9 cellular contexts compared by ENCODE assay signal in the genomic region with DNA sequence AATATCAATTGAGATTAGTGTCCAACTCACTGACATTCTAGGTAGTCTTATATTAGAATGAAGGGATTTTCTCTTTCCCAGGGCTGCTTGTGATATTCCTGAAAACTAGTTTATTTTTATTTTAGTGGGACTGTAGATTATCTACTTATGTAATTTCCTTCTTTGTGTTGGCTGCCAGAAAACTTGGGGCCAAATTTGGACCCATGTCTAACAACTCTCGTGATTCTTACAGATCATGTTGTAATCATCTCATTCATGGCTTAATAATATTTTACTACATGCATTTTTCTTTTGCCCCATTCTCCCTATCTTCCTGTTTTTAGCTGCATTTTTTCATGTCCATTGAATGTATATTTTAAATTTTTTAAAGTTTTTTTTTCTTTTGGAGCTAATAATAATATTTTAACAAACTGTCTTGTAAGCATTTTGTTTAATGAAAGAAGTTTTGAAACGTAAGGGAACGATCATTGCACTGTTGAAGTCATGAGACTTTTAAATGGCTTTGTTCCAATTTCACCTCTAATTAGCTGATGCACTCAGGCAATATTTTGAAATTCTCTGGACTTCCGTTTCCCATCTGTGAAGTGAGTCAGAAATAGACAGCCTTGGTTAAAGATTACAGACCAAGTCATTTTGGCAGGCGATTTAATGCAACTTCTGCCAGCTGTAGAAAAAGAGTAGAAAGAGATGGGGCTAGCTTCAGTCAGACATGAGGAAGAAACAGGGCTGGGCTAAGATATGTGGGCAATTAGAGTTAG. TPM values are rescaled to one million over a fixed set of nuclear protein-coding genes. Genes with fewer than 3 reads are reported as not detected.
DNase-seq lines count a peak whose midpoint lies in the region; ATAC-seq and TF ChIP-seq lines count a peak whose summit lies in the region.
"Had no signal": no experiment of that assay in that cellular context is flagged by ENCODE, and none has a peak within 500 bp of the region (broad histone marks: within the 10 kb centered on the region; RNA-seq: fewer than 3 reads in every experiment).

No MANE protein-coding gene starts in this region.

- no peak overlapping the region for H3K4me3 ChIP-seq in left lung

- DNase-seq in RPMI8226: peak; percentile 35
- no peak for DNase-seq in left lung
- DNase-seq in erythroblast (lab: John Stamatoyannopoulos, UW): no peak
- no peak for DNase-seq in GM10248 (ENCODE audit: extremely low spot score)
- no peak for DNase-seq in NCI-H524 (lab: John Stamatoyannopoulos, UW)

- POLR2A ChIA-PET in GM10248 (lab: Yijun Ruan, JAX): no interaction called here

- ATAC-seq in GM18508 (IDR thresholded peaks at IDR 0.05; ENCODE audit: insufficient read depth, unreplicated experiment): peak; percentile 96
- peak; percentile 98 for ATAC-seq in HG02943 (IDR thresholded peaks at IDR 0.05; ENCODE audit: low read depth, unreplicated experiment)
- peak; percentile 71 for ATAC-seq in left lung
- ATAC-seq in GM21360 (IDR thresholded peaks at IDR 0.05; ENCODE audit: unreplicated experiment): no peak

- CTCF ChIA-PET in GM10248 (lab: Yijun Ruan, JAX): interaction anchor here (1.2 to 1.8 kb wide), 2 partner anchors 12 to 14 kb away, joined by 3 read pairs; no protein-coding TSS in a partner anchor

- no peak for TF ChIP-seq POLR2A in erythroblast (IDR thresholded peaks at IDR 0.05; ENCODE audit: low read length)

- H3K36me3 ChIP-seq in left lung: no peaks in the 10 kb centered on the region
- H3K36me3 ChIP-seq: neutrophil had no signal

- no peak overlapping the region for H3K27ac ChIP-seq in left lung
- H3K27ac ChIP-seq: neutrophil had no signal

- H3K4me1 ChIP-seq in left lung: no peaks in the 10 kb centered on the region

- TF ChIP-seq CTCF in left lung (IDR thresholded peaks at IDR 0.05): no peak
- no peak for TF ChIP-seq CTCF in GM10248 (IDR thresholded peaks at IDR 0.05; ENCODE audit: control extremely low read depth, extremely low read depth, low read depth, missing control alignments)

- no peaks in the 10 kb centered on the region for H3K9me3 ChIP-seq in left lung
- H3K9me3 ChIP-seq: neutrophil had no signal

- intact Hi-C loops in left lung (cut with DNase I): no loop called here

- H3K27me3 ChIP-seq in left lung: no peaks in the 10 kb centered on the region
- H3K27me3 ChIP-seq: neutrophil had no signal

RNA-seq across cellular contexts. Expression of a gene that starts 14.3 kb away (rescaled TPM):
- 10 to 100 TPM in 1 of 2 donors, 1 to 10 TPM in 1; 7.4 to 13.4 TPM for total RNA-seq in left lung

RNA-seq across cellular contexts. Expression of a gene that starts 23.1 kb away (rescaled TPM):
- not detected for total RNA-seq in left lung
